18 cellular contexts compared by ENCODE assay signal in genomic region chr17:6327007-6327406, GRCh38.
DNase-seq lines count a peak whose midpoint lies in the region; TF ChIP-seq lines count a peak whose summit lies in the region.
"Had no signal": no experiment of that assay in that cellular context is flagged by ENCODE, and none has a peak within 500 bp of the region (broad histone marks: within the 10 kb centered on the region; RNA-seq: fewer than 3 reads in every experiment).

No MANE protein-coding gene starts in this region.

- H3K4me3 Mint-ChIP-seq in neural progenitor cell = no peak overlapping the region
- H3K4me3 Mint-ChIP-seq: activated naive CD8-positive, alpha-beta T cell; CD4-positive, alpha-beta T cell; type B pancreatic cell had no signal

- H3K27ac ChIP-seq in neural progenitor cell = no peak overlapping the region
- H3K27ac ChIP-seq: 22Rv1, cardiac muscle cell, prostate gland, SK-N-MC had no signal

- DNase-seq in DMS 273 (lab: John Stamatoyannopoulos, UW; ENCODE audit: unreplicated experiment) (peak; percentile 19), DMS 273 treated with DMSO at 0.1 percent for 48 hours (lab: John Stamatoyannopoulos, UW) (no peak), NB4 (ENCODE audit: low read depth) (peak; percentile 4), epithelial cell of proximal tubule (ENCODE audit: low read depth) (no peak), neural progenitor cell (ENCODE audit: low spot score) (peak; percentile 35), H4 (ENCODE audit: low spot score) (no peak), EL (no peak)
- no peak for DNase-seq in activated naive CD4-positive, alpha-beta T cell treated with Interleukin-2 at 50 U/mL for 16 hours
- DNase-seq: activated CD8-positive, alpha-beta memory T cell treated with anti-CD3 and anti-CD28 coated beads, Interleukin-2, amount 50 U/mL, for 4 hours; CD4-positive, alpha-beta T cell; kidney; NCI-H2081 treated with DMSO at 0.1 percent for 48 hours had no signal

- no peak overlapping the region for H3K9ac ChIP-seq in neural progenitor cell

- H3K4me1 Mint-ChIP-seq in neural progenitor cell = peaks cover 10% of the 10 kb centered on the region

- no peak overlapping the region for H3K4me2 ChIP-seq in neural progenitor cell

- no peaks in the 10 kb centered on the region for H3K27me3 ChIP-seq in neural progenitor cell

- no peaks in the 10 kb centered on the region for H3F3A ChIP-seq in neural progenitor cell (ENCODE audit: low read depth)

- no peaks in the 10 kb centered on the region for H3K4me1 ChIP-seq in neural progenitor cell
- H3K4me1 ChIP-seq: prostate gland had no signal

- no peaks in the 10 kb centered on the region for H3K36me3 Mint-ChIP-seq in neural progenitor cell
- H3K36me3 Mint-ChIP-seq: activated naive CD8-positive, alpha-beta T cell; type B pancreatic cell had no signal

- peak overlapping the region; percentile 58 for H2AFZ ChIP-seq in neural progenitor cell (replicated peaks)

- H3K4me3 ChIP-seq in NB4 (ENCODE audit: low read depth, low read length) = no peak overlapping the region
- H3K4me3 ChIP-seq in epithelial cell of proximal tubule (ENCODE audit: low read depth, low read length) = no peak overlapping the region
- no peak overlapping the region for H3K4me3 ChIP-seq in neural progenitor cell
- H3K4me3 ChIP-seq: cardiac muscle cell, prostate gland, SK-N-MC had no signal

- no peaks in the 10 kb centered on the region for H3K9me3 Mint-ChIP-seq in neural progenitor cell
- H3K9me3 Mint-ChIP-seq: CD4-positive, alpha-beta T cell had no signal

- peaks cover 2% of the 10 kb centered on the region for H3K27me3 Mint-ChIP-seq in neural progenitor cell (ENCODE audit: insufficient read depth, low read depth)

- H3K79me2 ChIP-seq in neural progenitor cell (ENCODE audit: low read depth) = no peaks in the 10 kb centered on the region

- TF ChIP-seq CTCF in NB4 (IDR thresholded peaks at IDR 0.05; ENCODE audit: low read depth, low read length) = no peak
- peak; percentile 6 for TF ChIP-seq CTCF in epithelial cell of proximal tubule (conservative IDR thresholded peaks at IDR 0.05; ENCODE audit: low read depth, low read length)
- peak; percentile 29 for TF ChIP-seq CTCF in neural progenitor cell (IDR thresholded peaks at IDR 0.05)

- H3K36me3 ChIP-seq in neural progenitor cell = no peaks in the 10 kb centered on the region
- H3K36me3 ChIP-seq: cardiac muscle cell, prostate gland had no signal

- no peak for TF ChIP-seq POLR2A in NB4 (IDR thresholded peaks at IDR 0.05; ENCODE audit: extremely low read depth, insufficient read length)

- H4K20me1 ChIP-seq in neural progenitor cell (ENCODE audit: low read depth) = no peaks in the 10 kb centered on the region

- H3K9me3 ChIP-seq in neural progenitor cell (ENCODE audit: low read depth) = no peaks in the 10 kb centered on the region
- H3K9me3 ChIP-seq: prostate gland had no signal

- no peak overlapping the region for H3K27ac Mint-ChIP-seq in neural progenitor cell
- H3K27ac Mint-ChIP-seq: activated naive CD8-positive, alpha-beta T cell; CD4-positive, alpha-beta T cell; type B pancreatic cell had no signal

Comparison
In these comparisons a context has a peak if more than half of its experiments do, and no peak if none do; other contexts are left out.
1. DNase-seq: peak in DMS 273 (single experiment), NB4 (single experiment) and neural progenitor cell (single experiment); none in DMS 273 treated with DMSO at 0.1 percent for 48 hours (single experiment), epithelial cell of proximal tubule (single experiment), activated naive CD4-positive, alpha-beta T cell treated with Interleukin-2 at 50 U/mL for 16 hours (single experiment), H4 (single experiment) and EL (single experiment).